ENCODE assay signal across 9 cellular contexts in the genomic region with DNA sequence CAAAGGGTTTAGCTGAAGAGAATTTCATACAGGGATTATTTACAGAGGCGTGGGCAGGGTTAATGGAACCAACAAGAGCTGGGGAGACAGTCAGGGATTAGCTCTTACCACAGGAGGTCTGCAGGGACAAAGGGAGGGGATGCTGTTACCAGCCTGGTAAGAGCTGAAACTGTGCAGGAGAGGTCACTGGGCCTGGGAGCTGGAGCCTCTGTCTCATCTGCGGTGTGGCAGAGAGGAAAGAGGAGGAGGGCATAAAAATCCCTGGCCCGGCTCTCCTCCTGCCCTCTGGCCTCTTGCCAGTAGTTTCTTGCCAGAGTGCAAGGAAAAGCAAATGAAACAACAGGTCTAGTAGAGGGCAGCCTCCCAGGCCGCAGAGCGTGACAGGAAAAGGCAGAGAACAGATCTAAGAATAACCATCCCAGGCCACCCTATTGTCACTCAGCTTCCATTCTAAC. TPM values are rescaled to one million over a fixed set of nuclear protein-coding genes. Genes with fewer than 3 reads are reported as not detected.
DNase-seq lines count a peak whose midpoint lies in the region; ATAC-seq and TF ChIP-seq lines count a peak whose summit lies in the region.
"Had no signal": no experiment of that assay in that cellular context is flagged by ENCODE, and none has a peak within 500 bp of the region (broad histone marks: within the 10 kb centered on the region; RNA-seq: fewer than 3 reads in every experiment).

No MANE protein-coding gene starts in this region.

- no peaks in the 10 kb centered on the region for H3K9me3 Mint-ChIP-seq in activated CD4-positive, alpha-beta T cell treated with anti-CD3 and anti-CD28 coated beads, Interleukin-2, amount 10 ng/mL, durations not matched to agents 24 days and 14 days

- intact Hi-C loops in left ventricle myocardium inferior (cut with micrococcal nuclease): loop anchor here (10.0 kb wide), 1 partner anchor 560 kb away; no protein-coding TSS in a partner anchor
- intact Hi-C loops in activated CD4-positive, alpha-beta T cell treated with anti-CD3 and anti-CD28 coated beads, Interleukin-2, amount 10 ng/mL, durations not matched to agents 24 days and 14 days (cut with micrococcal nuclease): loop anchor here (5.0 to 10.0 kb wide), 3 partner anchors 163 to 710 kb away; partner anchors contain the start of gene ATP2B1

- no peak overlapping the region for H3K27ac Mint-ChIP-seq in activated CD4-positive, alpha-beta T cell treated with anti-CD3 and anti-CD28 coated beads, Interleukin-2, amount 10 ng/mL, durations not matched to agents 24 days and 14 days

- ATAC-seq in HG03457 (IDR thresholded peaks at IDR 0.05; ENCODE audit: unreplicated experiment): no peak

- H3K4me3 ChIP-seq in left ventricle myocardium inferior: no peak overlapping the region
- H3K4me3 ChIP-seq: uterus had no signal

- H3K4me1 ChIP-seq in left ventricle myocardium inferior: peaks cover 32% of the 10 kb centered on the region
- H3K4me1 ChIP-seq: uterus had no signal

- H3K36me3 Mint-ChIP-seq in activated CD4-positive, alpha-beta T cell treated with anti-CD3 and anti-CD28 coated beads, Interleukin-2, amount 10 ng/mL, durations not matched to agents 24 days and 14 days (ENCODE audit: low read depth): no peaks in the 10 kb centered on the region

- no peaks in the 10 kb centered on the region for H3K27me3 Mint-ChIP-seq in activated CD4-positive, alpha-beta T cell treated with anti-CD3 and anti-CD28 coated beads, Interleukin-2, amount 10 ng/mL, durations not matched to agents 24 days and 14 days

- peak; percentile 63 for DNase-seq in HT-29 (ENCODE audit: low spot score)
- peak; percentile 61 to 77 for DNase-seq in SHP77 (lab: John Stamatoyannopoulos, UW)
- DNase-seq in left ventricle myocardium inferior: peak; percentile 56
- DNase-seq in stromal cell of bone marrow (ENCODE audit: low read depth): peak; percentile 63
- no peak for DNase-seq in activated CD8-positive, alpha-beta memory T cell treated with anti-CD3 and anti-CD28 coated beads, Interleukin-2, amount 50 U/mL, for 4 hours
- no peak for DNase-seq in HPDE6-E6E7 (ENCODE audit: extremely low spot score)
- DNase-seq in activated CD4-positive, alpha-beta T cell treated with anti-CD3 and anti-CD28 coated beads, Interleukin-2, amount 10 ng/mL, durations not matched to agents 24 days and 14 days: no peak

- no peak for TF ChIP-seq CTCF in left ventricle myocardium inferior (IDR thresholded peaks at IDR 0.05; ENCODE audit: borderline replicate concordance)

- no peaks in the 10 kb centered on the region for H3K9me3 ChIP-seq in left ventricle myocardium inferior (replicated peaks)
- H3K9me3 ChIP-seq: uterus had no signal

- peaks cover 5% of the 10 kb centered on the region for H3K4me1 Mint-ChIP-seq in activated CD4-positive, alpha-beta T cell treated with anti-CD3 and anti-CD28 coated beads, Interleukin-2, amount 10 ng/mL, durations not matched to agents 24 days and 14 days

- no peaks in the 10 kb centered on the region for H3K27me3 ChIP-seq in left ventricle myocardium inferior (ENCODE audit: low read depth)
- H3K27me3 ChIP-seq: uterus had no signal

- H3K27ac ChIP-seq in left ventricle myocardium inferior (replicated peaks): peak overlapping the region; percentile 66
- H3K27ac ChIP-seq: uterus had no signal

- no peaks in the 10 kb centered on the region for H3K36me3 ChIP-seq in left ventricle myocardium inferior
- H3K36me3 ChIP-seq: uterus had no signal

- H3K4me3 Mint-ChIP-seq in activated CD4-positive, alpha-beta T cell treated with anti-CD3 and anti-CD28 coated beads, Interleukin-2, amount 10 ng/mL, durations not matched to agents 24 days and 14 days: no peak overlapping the region

RNA-seq across cellular contexts. Expression of gene POC1B, which starts 18.9 kb away (rescaled TPM):
- 7.8 and 9.6 TPM in 2 replicates for total RNA-seq in HT-29 (2014; rRNA removed; shearing (Covaris generic))
- total RNA-seq in left ventricle myocardium inferior: 8.6 TPM
- 21.5 and 22.6 TPM in 2 replicates for total RNA-seq in activated CD4-positive, alpha-beta T cell treated with anti-CD3 and anti-CD28 coated beads, Interleukin-2, amount 10 ng/mL, durations not matched to agents 24 days and 14 days

RNA-seq across cellular contexts. Expression of gene GALNT4, which starts 20.2 kb away (rescaled TPM):
- 5.7 and 6.7 TPM in 2 replicates for total RNA-seq in HT-29 (2014; rRNA removed; shearing (Covaris generic))
- total RNA-seq in left ventricle myocardium inferior: 2.1 TPM
- total RNA-seq in activated CD4-positive, alpha-beta T cell treated with anti-CD3 and anti-CD28 coated beads, Interleukin-2, amount 10 ng/mL, durations not matched to agents 24 days and 14 days: 6.9 and 7.6 TPM in 2 replicates

Comparison
In these comparisons a context has a peak if more than half of its experiments do, and no peak if none do; other contexts are left out.
1. DNase-seq: peak in HT-29 (single experiment), SHP77 (2 of 2), left ventricle myocardium inferior (single experiment) and stromal cell of bone marrow (single experiment); none in activated CD8-positive, alpha-beta memory T cell treated with anti-CD3 and anti-CD28 coated beads, Interleukin-2, amount 50 U/mL, for 4 hours (single experiment), HPDE6-E6E7 (single experiment) and activated CD4-positive, alpha-beta T cell treated with anti-CD3 and anti-CD28 coated beads, Interleukin-2, amount 10 ng/mL, durations not matched to agents 24 days and 14 days (single experiment).